Comparison of ENCODE assay signal across 21 cellular contexts in the genomic region with DNA sequence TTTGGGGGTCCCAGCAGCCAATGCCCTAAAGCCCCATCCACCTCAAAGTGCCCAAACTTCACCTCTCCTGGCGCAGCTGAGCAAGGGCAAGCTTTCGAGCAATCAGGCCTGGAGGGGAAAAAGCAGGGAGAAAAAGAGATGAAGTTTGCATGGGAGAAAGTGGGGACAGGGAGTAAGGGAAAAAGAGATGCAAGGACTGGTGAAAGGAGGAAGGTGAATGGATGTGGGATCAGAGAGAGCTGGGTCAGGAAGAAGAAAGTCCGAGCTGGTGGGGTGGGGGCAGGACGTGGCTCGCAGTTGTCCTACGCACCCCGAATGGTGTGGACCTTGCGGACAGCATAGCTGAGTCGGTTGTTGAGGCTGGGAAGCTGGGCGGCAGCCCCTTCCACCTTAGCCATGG. TPM values are rescaled to one million over a fixed set of nuclear protein-coding genes. Genes with fewer than 3 reads are reported as not detected.
DNase-seq lines count a peak whose midpoint lies in the region; ATAC-seq, FAIRE-seq and TF ChIP-seq lines count a peak whose summit lies in the region.
"Had no signal": no experiment of that assay in that cellular context is flagged by ENCODE, and none has a peak within 500 bp of the region (broad histone marks: within the 10 kb centered on the region; RNA-seq: fewer than 3 reads in every experiment).

No MANE protein-coding gene starts in this region.

- no peak overlapping the region for H3K18ac ChIP-seq in trophoblast cell (ENCODE audit: low read length)

- H3K4me2 ChIP-seq in trophoblast cell (ENCODE audit: low read length), result no peak overlapping the region
- H3K4me2 ChIP-seq: GM23338 had no signal

- no peak overlapping the region for H2AK5ac ChIP-seq in trophoblast cell (ENCODE audit: low read length)

- no peak overlapping the region for H4K12ac ChIP-seq in trophoblast cell (ENCODE audit: low read depth, low read length)

- H3K4me3 ChIP-seq in Peyer's patch, result peak overlapping the region in 1 of 4 donors; percentile 19
- H3K4me3 ChIP-seq in duodenal mucosa (ENCODE audit: low read depth in 1 of 2, low read length in 2 of 2), result peak overlapping the region; percentile 51 to 60
- peak overlapping the region; percentile 44 for H3K4me3 ChIP-seq in trophoblast cell (ENCODE audit: low read depth, low read length)
- H3K4me3 ChIP-seq: GM23338 had no signal

- no peak for DNase-seq in Peyer's patch
- no peak for DNase-seq in trophoblast cell
- no peak for DNase-seq in chondrocyte (ENCODE audit: low spot score)
- no peak for DNase-seq in frontal cortex (ENCODE audit: low spot score in 2 of 2)
- DNase-seq in activated naive CD8-positive, alpha-beta T cell treated with anti-CD3 and anti-CD28 coated beads, Interleukin-2, amount 50 U/mL, for 24 hours, result no peak
- no peak for DNase-seq in nucleus accumbens (lab: John Stamatoyannopoulos, UW)
- DNase-seq: ACHN; BE2C; C1 segment of cervical spinal cord; Caco-2; CD4-positive, alpha-beta T cell; HCEC 1CT; HFFc6; IMR-90 had no signal

- no peak overlapping the region for H2BK120ac ChIP-seq in trophoblast cell (ENCODE audit: insufficient read depth, low read length, poor library complexity)

- H2AFZ ChIP-seq in trophoblast cell (ENCODE audit: insufficient read depth, low read length, poor library complexity), result no peak overlapping the region
- H2AFZ ChIP-seq: GM23338 had no signal

- no peak overlapping the region for H2BK12ac ChIP-seq in trophoblast cell (ENCODE audit: low read length)

- H3K14ac ChIP-seq in trophoblast cell (ENCODE audit: low read length), result no peak overlapping the region

- TF ChIP-seq POLR2A in Peyer's patch (IDR thresholded peaks at IDR 0.05), result no peak

- H3K4me3 Mint-ChIP-seq in chondrocyte (ENCODE audit: unreplicated experiment), result no peak overlapping the region
- H3K4me3 Mint-ChIP-seq in activated naive CD8-positive, alpha-beta T cell treated with anti-CD3 and anti-CD28 coated beads, Interleukin-2, amount 50 U/mL, for 24 hours, result no peak overlapping the region
- H3K4me3 Mint-ChIP-seq: CD4-positive, alpha-beta T cell; GM23338; HFFc6 had no signal

- no peak overlapping the region for H3K4ac ChIP-seq in trophoblast cell (ENCODE audit: low read depth, low read length)

- H3K4me1 ChIP-seq in Peyer's patch (peaks cover 0 to 16% (median 0%) of the 10 kb centered on the region in 4 donors), duodenal mucosa (ENCODE audit: control insufficient read depth in 1 of 2, insufficient read depth in 2 of 2, low read length in 2 of 2) (peaks cover 27 to 29% of the 10 kb centered on the region in 2 donors), trophoblast cell (ENCODE audit: control insufficient read depth in 1 of 2, insufficient read depth in 2 of 2, low read length in 2 of 2) (no peaks in the 10 kb centered on the region)
- H3K4me1 ChIP-seq: BE2C, Caco-2 had no signal

- H3K9me3 ChIP-seq in Peyer's patch, result no peaks in the 10 kb centered on the region
- no peaks in the 10 kb centered on the region for H3K9me3 ChIP-seq in duodenal mucosa (ENCODE audit: control insufficient read depth in 1 of 2, low read length in 2 of 2)
- H3K9me3 ChIP-seq in trophoblast cell (ENCODE audit: insufficient read depth, low read depth, low read length), result peaks cover 5% of the 10 kb centered on the region
- H3K9me3 ChIP-seq: BE2C, Caco-2 had no signal

- no peaks in the 10 kb centered on the region for H3K9me3 Mint-ChIP-seq in chondrocyte (ENCODE audit: low read depth)
- H3K9me3 Mint-ChIP-seq in activated naive CD8-positive, alpha-beta T cell treated with anti-CD3 and anti-CD28 coated beads, Interleukin-2, amount 50 U/mL, for 24 hours, result no peaks in the 10 kb centered on the region
- H3K9me3 Mint-ChIP-seq: CD4-positive, alpha-beta T cell; GM23338; HFFc6 had no signal

- no peaks in the 10 kb centered on the region for H3K27me3 Mint-ChIP-seq in chondrocyte (ENCODE audit: low read depth)
- no peaks in the 10 kb centered on the region for H3K27me3 Mint-ChIP-seq in activated naive CD8-positive, alpha-beta T cell treated with anti-CD3 and anti-CD28 coated beads, Interleukin-2, amount 50 U/mL, for 24 hours
- H3K27me3 Mint-ChIP-seq: CD4-positive, alpha-beta T cell had no signal

- H3K27ac ChIP-seq in Peyer's patch, result peak overlapping the region in 3 of 4 donors; percentile 44 to 91 (median 79)
- H3K27ac ChIP-seq in duodenal mucosa (ENCODE audit: low read depth, low read length), result peak overlapping the region; percentile 30
- no peak overlapping the region for H3K27ac ChIP-seq in trophoblast cell (ENCODE audit: low read depth, low read length)

- no peak overlapping the region for H2BK5ac ChIP-seq in trophoblast cell (ENCODE audit: low read depth, low read length, poor library complexity)

- WGBS in trophoblast cell (ENCODE audit: extremely low coverage, insufficient coverage, insufficient read length), result no CpG with 5 or more reads among the region's 10 CpGs

- no peaks in the 10 kb centered on the region for H3K79me2 ChIP-seq in trophoblast cell (ENCODE audit: control insufficient read depth, insufficient read depth, low read length, poor library complexity)

- H3K23ac ChIP-seq in trophoblast cell (ENCODE audit: low read length), result no peak overlapping the region

- peaks cover 0 to 3% (median 0%) of the 10 kb centered on the region in 3 donors for H3K36me3 ChIP-seq in Peyer's patch
- H3K36me3 ChIP-seq in duodenal mucosa (ENCODE audit: control insufficient read depth in 1 of 2, insufficient read depth in 2 of 2, low read length in 2 of 2), result peaks cover 5 to 13% of the 10 kb centered on the region in 2 donors
- peaks cover 28 to 37% of the 10 kb centered on the region in 2 experiments for H3K36me3 ChIP-seq in trophoblast cell (ENCODE audit: control insufficient read depth in 1 of 2, insufficient read depth in 2 of 2, low read length in 2 of 2)
- H3K36me3 ChIP-seq: BE2C had no signal

- ATAC-seq in activated naive CD8-positive, alpha-beta T cell treated with anti-CD3 and anti-CD28 coated beads, Interleukin-2, amount 50 U/mL, for 24 hours, result no peak
- ATAC-seq: GM23338 had no signal

- TF ChIP-seq CTCF in Peyer's patch (IDR thresholded peaks at IDR 0.05) (no peak), chondrocyte (IDR thresholded peaks at IDR 0.05) (no peak)

- H3K27ac Mint-ChIP-seq in chondrocyte (ENCODE audit: unreplicated experiment), result no peak overlapping the region
- H3K27ac Mint-ChIP-seq in activated naive CD8-positive, alpha-beta T cell treated with anti-CD3 and anti-CD28 coated beads, Interleukin-2, amount 50 U/mL, for 24 hours, result no peak overlapping the region
- H3K27ac Mint-ChIP-seq: CD4-positive, alpha-beta T cell; GM23338; HFFc6 had no signal

- peaks cover 17% of the 10 kb centered on the region for H3K4me1 Mint-ChIP-seq in chondrocyte (ENCODE audit: low read depth)
- no peaks in the 10 kb centered on the region for H3K4me1 Mint-ChIP-seq in activated naive CD8-positive, alpha-beta T cell treated with anti-CD3 and anti-CD28 coated beads, Interleukin-2, amount 50 U/mL, for 24 hours

- H4K8ac ChIP-seq in trophoblast cell (ENCODE audit: low read depth, low read length), result no peak overlapping the region

- peaks cover 9% of the 10 kb centered on the region for H3K36me3 Mint-ChIP-seq in chondrocyte (ENCODE audit: low read depth)
- H3K36me3 Mint-ChIP-seq in activated naive CD8-positive, alpha-beta T cell treated with anti-CD3 and anti-CD28 coated beads, Interleukin-2, amount 50 U/mL, for 24 hours (ENCODE audit: low read depth), result peaks cover 4% of the 10 kb centered on the region

- H3K79me1 ChIP-seq in trophoblast cell (ENCODE audit: low read length), result no peaks in the 10 kb centered on the region

- peak overlapping the region; percentile 39 to 52 for H3K9ac ChIP-seq in duodenal mucosa (ENCODE audit: low read depth in 1 of 2, low read length in 2 of 2)
- no peak overlapping the region for H3K9ac ChIP-seq in trophoblast cell (ENCODE audit: low read length)

- no peak overlapping the region for H4K91ac ChIP-seq in trophoblast cell (ENCODE audit: low read depth, low read length)

- FAIRE-seq in frontal cortex (lab: Jason Lieb, UNC), result no peak
- FAIRE-seq: A204.1, D721Med, G401.6, H54, HTR-8/SVneo had no signal

- no peaks in the 10 kb centered on the region for H3K27me3 ChIP-seq in Peyer's patch
- H3K27me3 ChIP-seq in duodenal mucosa (ENCODE audit: control insufficient read depth in 1 of 2, insufficient read depth in 2 of 2, low read length in 2 of 2), result no peaks in the 10 kb centered on the region
- H3K27me3 ChIP-seq in trophoblast cell (ENCODE audit: insufficient read depth, low read length), result no peaks in the 10 kb centered on the region
- H3K27me3 ChIP-seq: BE2C had no signal

RNA-seq across cellular contexts. Expression of gene PSORS1C2, which starts 6.5 kb away (rescaled TPM):
- total RNA-seq in Peyer's patch (not detected), chondrocyte (not detected in 3 replicates), frontal cortex (not detected)
- not detected in 2 replicates for polyA plus RNA-seq in trophoblast cell (2013)
- total RNA-seq: Caco-2; CD4-positive, alpha-beta T cell; GM23338; HFFc6; IMR-90 had no signal
- polyA plus RNA-seq: IMR-90 had no signal

RNA-seq across cellular contexts. Expression of gene CCHCR1, which starts 12.2 kb away (rescaled TPM):
- total RNA-seq in Peyer's patch (10 to 100 TPM; 28.3 to 86.6 (median 36.2) TPM), chondrocyte (11.2 to 18.3 TPM (median 13.4 TPM) in 3 replicates), frontal cortex (5.7 TPM)
- 7.3 and 8.1 TPM in 2 replicates for polyA plus RNA-seq in trophoblast cell (2013)

RNA-seq across cellular contexts. Expression of gene TCF19, which starts 13.0 kb away (rescaled TPM):
- total RNA-seq in Peyer's patch (10 to 100 TPM in 1 of 4 donors, 1 to 10 TPM in 3; 4.0 to 28.9 (median 7.1) TPM), chondrocyte (7.4 to 22.4 TPM (median 7.9 TPM) in 3 replicates), frontal cortex (2.0 TPM)
- polyA plus RNA-seq in trophoblast cell (2013), result 7.1 and 7.5 TPM in 2 replicates

RNA-seq across cellular contexts. Expression of gene POU5F1, which starts 25.1 kb away (rescaled TPM):
- total RNA-seq in Peyer's patch, result 100 to 1,000 TPM in 1 of 4 donors, 10 to 100 TPM in 3; 14.9 to 121 (median 45.0) TPM
- polyA plus RNA-seq in trophoblast cell (2013), result 3.6 and 4.2 TPM in 2 replicates
- total RNA-seq in chondrocyte, result 1.2 to 1.6 TPM in 2 of 3 replicates, not detected in the other
- not detected for total RNA-seq in frontal cortex
- total RNA-seq: Caco-2; CD4-positive, alpha-beta T cell; IMR-90 had no signal
- polyA plus RNA-seq: IMR-90 had no signal

RNA-seq across cellular contexts. Expression of gene CDSN, which starts 25.1 kb away (rescaled TPM):
- total RNA-seq in Peyer's patch, result under 1 TPM in 1 of 4 donors, not detected in 3; 0.54 TPM
- 0.01 TPM in 1 of 2 replicates, not detected in the other for polyA plus RNA-seq in trophoblast cell (2013)
- total RNA-seq in chondrocyte, result 0.12 TPM in 1 of 3 replicates, not detected in the others
- not detected for total RNA-seq in frontal cortex
- total RNA-seq: Caco-2; CD4-positive, alpha-beta T cell; HFFc6; IMR-90 had no signal
- polyA plus RNA-seq: GM23338, IMR-90 had no signal
